Comparison of ENCODE assay signal across 15 cellular contexts in the genomic region with DNA sequence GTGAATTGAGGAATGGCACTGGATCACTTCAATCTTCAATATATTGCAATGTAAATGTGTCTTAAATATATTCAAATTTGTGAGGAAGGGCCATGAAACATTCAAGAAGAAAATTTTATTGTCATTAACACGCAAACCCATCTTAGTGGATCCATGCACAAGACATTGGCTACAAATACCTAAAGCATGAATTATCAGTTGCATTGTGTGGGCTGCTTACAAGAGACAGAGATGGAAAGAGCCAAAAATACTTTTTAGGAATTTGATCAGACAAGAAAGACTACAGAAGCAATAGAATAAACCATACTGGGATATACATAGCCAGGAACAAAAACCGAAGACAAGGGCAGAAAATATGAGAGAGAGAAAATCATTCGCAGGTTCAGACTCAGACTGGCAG.
A peak's percentile ranks its signal among the peaks of the same experiment; 100 is the strongest.
DNase-seq lines count a peak whose midpoint lies in the region; ATAC-seq and TF ChIP-seq lines count a peak whose summit lies in the region.
"Had no signal": no experiment of that assay in that cellular context is flagged by ENCODE, and none has a peak within 500 bp of the region (broad histone marks: within the 10 kb centered on the region; RNA-seq: fewer than 3 reads in every experiment).

No MANE protein-coding gene starts in this region.

- no CpG with 5 or more reads among the region's 3 CpGs for WGBS in H9 (ENCODE audit: extremely low coverage, insufficient read length, low lambda C conversion rate)

- no peak overlapping the region for H2BK12ac ChIP-seq in H9 (ENCODE audit: insufficient read length, low read depth, low read length)

- peak; percentile 15 for DNase-seq in ELR (ENCODE audit: low read depth)
- peak; percentile 3 for DNase-seq in amniotic stem cell (lab: John Stamatoyannopoulos, UW)
- peak; percentile 7 for DNase-seq in iris pigment epithelial cell (ENCODE audit: low read depth)
- DNase-seq in H9: no peak
- DNase-seq in mesothelial cell of epicardium (ENCODE audit: low spot score in 2 of 2, unreplicated experiment in 2 of 2): no peak
- DNase-seq in KG1 (lab: John Stamatoyannopoulos, UW): no peak
- DNase-seq: CD8-positive, alpha-beta T cell; COR-L47; DMS153; DMS79 treated with DMSO at 0.1 percent for 48 hours; GOT3 had no signal

- no peak overlapping the region for H3K27ac ChIP-seq in H9 (ENCODE audit: insufficient read length, low read depth, low read length)

- H2BK5ac ChIP-seq in H9 (ENCODE audit: insufficient read length, low read length): no peak overlapping the region

- H3K4me1 Mint-ChIP-seq in H9 (no peaks in the 10 kb centered on the region), mesothelial cell of epicardium (no peaks in the 10 kb centered on the region)
- H3K4me1 Mint-ChIP-seq: CD14-positive monocyte had no signal

- H3K9ac ChIP-seq in H9 (ENCODE audit: extremely low read depth, insufficient read length, low read length): no peak overlapping the region

- H3K27me3 ChIP-seq in H9 (ENCODE audit: insufficient read depth, low read length): no peaks in the 10 kb centered on the region

- H3K27ac Mint-ChIP-seq in H9 (no peak overlapping the region), mesothelial cell of epicardium (no peak overlapping the region)
- H3K27ac Mint-ChIP-seq: CD14-positive monocyte; CD8-positive, alpha-beta T cell had no signal

- H3T11ph ChIP-seq in H9 (ENCODE audit: low read length): no peak overlapping the region

- no peaks in the 10 kb centered on the region for H3K4me1 ChIP-seq in H9 (ENCODE audit: insufficient read depth, low read length)
- H3K4me1 ChIP-seq: HAP-1 had no signal

- no peak overlapping the region for H3K56ac ChIP-seq in H9 (ENCODE audit: insufficient read length, low read depth, low read length)

- H3K4ac ChIP-seq in H9 (ENCODE audit: low read depth, low read length): no peak overlapping the region

- H2BK15ac ChIP-seq in H9 (ENCODE audit: low read depth, low read length): no peak overlapping the region

- H3K18ac ChIP-seq in H9 (ENCODE audit: insufficient read length, low read depth, low read length): no peak overlapping the region

- H3K4me3 Mint-ChIP-seq in H9 (no peak overlapping the region), mesothelial cell of epicardium (no peak overlapping the region)
- H3K4me3 Mint-ChIP-seq: CD14-positive monocyte; CD8-positive, alpha-beta T cell had no signal

- no peak overlapping the region for H2AK5ac ChIP-seq in H9 (ENCODE audit: insufficient read length, low read length)

- H3K23ac ChIP-seq in H9 (ENCODE audit: insufficient read length, low read depth, low read length): no peak overlapping the region

- peaks cover 25 to 68% of the 10 kb centered on the region in 2 experiments for H3K9me3 Mint-ChIP-seq in H9
- H3K9me3 Mint-ChIP-seq in mesothelial cell of epicardium: peaks cover 60% of the 10 kb centered on the region

- H4K5ac ChIP-seq in H9 (ENCODE audit: insufficient read length, low read depth, low read length): no peak overlapping the region

- ATAC-seq in GM18502 (IDR thresholded peaks at IDR 0.05; ENCODE audit: poor library complexity, unreplicated experiment): no peak
- ATAC-seq: CD8-positive, alpha-beta T cell; HepG2 had no signal

- H4K20me1 ChIP-seq in H9 (ENCODE audit: control insufficient read depth, insufficient read depth, insufficient read length): no peaks in the 10 kb centered on the region

- H2BK20ac ChIP-seq in H9 (ENCODE audit: low read depth, low read length, poor library complexity, severe bottlenecking): no peak overlapping the region

- no peaks in the 10 kb centered on the region for H3K79me2 ChIP-seq in H9 (ENCODE audit: insufficient read depth, low read length)

- H4K8ac ChIP-seq in H9 (replicated peaks; ENCODE audit: insufficient read length, low read depth, low read length): no peak overlapping the region

- H3K14ac ChIP-seq in H9 (ENCODE audit: insufficient read depth, low read length): no peak overlapping the region

- H3K27me3 Mint-ChIP-seq in H9 (ENCODE audit: low read depth) (no peaks in the 10 kb centered on the region), mesothelial cell of epicardium (ENCODE audit: low read depth) (no peaks in the 10 kb centered on the region)

- H3K4me2 ChIP-seq in H9 (ENCODE audit: insufficient read depth, insufficient read length, low read length): no peak overlapping the region

- no peak overlapping the region for H4K91ac ChIP-seq in H9 (ENCODE audit: insufficient read length, low read depth, low read length)

- peaks cover 19% of the 10 kb centered on the region for H3K9me3 ChIP-seq in H9 (ENCODE audit: control insufficient read depth, low read depth, low read length)
- H3K9me3 ChIP-seq: HAP-1 had no signal

- H3K23me2 ChIP-seq in H9 (ENCODE audit: insufficient read length, low read depth, low read length, poor library complexity, severe bottlenecking): no peaks in the 10 kb centered on the region

- no peak overlapping the region for H2BK120ac ChIP-seq in H9 (ENCODE audit: low read depth, low read length, poor library complexity, severe bottlenecking)

- no peaks in the 10 kb centered on the region for H3K79me1 ChIP-seq in H9 (ENCODE audit: insufficient read depth, low read depth, low read length, poor library complexity, severe bottlenecking)

- H3K36me3 Mint-ChIP-seq in H9 (ENCODE audit: insufficient read depth in 1 of 3, low read depth in 3 of 3): peaks cover 4 to 8% (median 6%) of the 10 kb centered on the region in 3 experiments; a peak in 6 of 7 replicates
- no peaks in the 10 kb centered on the region for H3K36me3 Mint-ChIP-seq in mesothelial cell of epicardium
- H3K36me3 Mint-ChIP-seq: CD14-positive monocyte; CD8-positive, alpha-beta T cell had no signal

- H2AFZ ChIP-seq in H9 (ENCODE audit: low read length): no peak overlapping the region

- TF ChIP-seq CTCF in H9 (conservative IDR thresholded peaks at IDR 0.05) (no peak), mesothelial cell of epicardium (IDR thresholded peaks at IDR 0.05; ENCODE audit: unreplicated experiment) (no peak)

Comparison
In these comparisons a context has a peak if more than half of its experiments do, and no peak if none do; other contexts are left out.
1. DNase-seq: peak in ELR (single experiment), amniotic stem cell (single experiment) and iris pigment epithelial cell (single experiment); none in H9 (single experiment), mesothelial cell of epicardium (0 of 2) and KG1 (single experiment).